ENCODE assay signal across 23 cellular contexts in the genomic region with DNA sequence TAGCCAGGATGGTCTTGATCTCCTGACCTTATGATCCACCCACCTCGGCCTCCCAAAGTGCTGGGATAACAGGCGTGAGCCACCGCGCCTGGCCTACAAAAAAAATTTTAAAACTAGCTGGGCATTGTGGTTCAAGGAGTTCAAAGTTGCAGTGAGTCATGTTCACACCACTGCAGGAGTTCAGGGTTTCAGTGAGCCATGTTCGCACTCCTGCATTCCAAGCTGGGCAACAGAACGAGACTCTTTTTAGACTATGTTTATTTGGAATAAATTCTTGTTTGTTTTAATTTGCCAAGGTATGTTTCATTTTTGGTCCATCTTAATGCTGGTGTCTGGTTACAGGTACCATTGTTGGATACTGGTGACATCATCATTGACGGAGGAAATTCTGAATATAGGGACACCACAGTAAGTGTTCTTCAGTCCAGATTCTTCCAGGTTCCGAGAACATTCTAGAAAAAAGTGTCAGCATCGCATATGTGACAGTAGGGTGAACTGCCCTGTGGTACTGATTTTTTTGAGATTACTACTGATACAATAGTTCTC. TPM values are rescaled to one million over a fixed set of nuclear protein-coding genes. Genes with fewer than 3 reads are reported as not detected.
DNase-seq lines count a peak whose midpoint lies in the region; ATAC-seq, FAIRE-seq and TF ChIP-seq lines count a peak whose summit lies in the region.
"Had no signal": no experiment of that assay in that cellular context is flagged by ENCODE, and none has a peak within 500 bp of the region (broad histone marks: within the 10 kb centered on the region; RNA-seq: fewer than 3 reads in every experiment).

No MANE protein-coding gene starts in this region.

- H3K36me3 ChIP-seq in HEK293 (ENCODE audit: control insufficient read depth in 2 of 2, insufficient read depth in 1 of 2, low read length in 2 of 2) (peaks cover 47 to 77% of the 10 kb centered on the region in 2 experiments), body of pancreas (replicated peaks in 1 of 2; ENCODE audit: insufficient read depth in 1 of 2, low read depth in 2 of 2) (peaks cover 7 to 13% of the 10 kb centered on the region in 2 donors)

- H3K27me3 ChIP-seq in body of pancreas: no peaks in the 10 kb centered on the region
- H3K27me3 ChIP-seq: gastrocnemius medialis, SJCRH30, stomach had no signal

- intact Hi-C loops in body of pancreas (cut with DNase I): no loop called here

- FAIRE-seq in A549 (lab: Jason Lieb, UNC): no peak
- FAIRE-seq: GM12892 had no signal

- TF ChIP-seq POLR2A in A549 (IDR thresholded peaks at IDR 0.05; ENCODE audit: low read length): no peak
- TF ChIP-seq POLR2A in body of pancreas (IDR thresholded peaks at IDR 0.05): no peak

- H3K4me2 ChIP-seq in A549: peak overlapping the region; percentile 90

- H3K27ac ChIP-seq in A549 (peak overlapping the region; percentile 95 to 99), HEK293 (ENCODE audit: extremely low read depth, low read depth, low read length) (no peak overlapping the region), body of pancreas (no peak overlapping the region)
- H3K27ac ChIP-seq: gastrocnemius medialis, stomach had no signal

- TF ChIP-seq EP300 in A549 (IDR thresholded peaks at IDR 0.05): no peak

- H3K4me3 ChIP-seq in A549 (peak overlapping the region; percentile 89), HEK293 (ENCODE audit: low read depth, low read length) (no peak overlapping the region), astrocyte of the spinal cord (ENCODE audit: low read depth, low read length) (no peak overlapping the region), body of pancreas (no peak overlapping the region)
- H3K4me3 ChIP-seq: gastrocnemius medialis, lung, SJCRH30, stomach had no signal

- WGBS in A549 (ENCODE audit: missing lambda C conversion rate): 2% methylated on average over 9 of the region's 9 CpGs
- WGBS in body of pancreas, 2 donors: 85 to 95% methylated on average over 9 of the region's 9 CpGs

- no peak for TF ChIP-seq RAD21 in A549 (conservative IDR thresholded peaks at IDR 0.05 in 1 of 2, IDR thresholded peaks at IDR 0.05 in 1 of 2)

- in situ Hi-C loops in astrocyte of the spinal cord (cut with HindIII; ENCODE audit: low sequenced_read_pairs): no loop called here

- CTCF ChIA-PET in A549 (lab: Yijun Ruan, JAX): interaction anchor here (0.7 to 1.3 kb wide), 3 partner anchors 15 to 26 kb away, joined by 3 to 9 read pairs (median 4); no protein-coding TSS in a partner anchor
- CTCF ChIA-PET in HEK293 (lab: Yijun Ruan, JAX): no interaction called here

- ATAC-seq in A549 (no peak), body of pancreas (no peak), HG03108 (IDR thresholded peaks at IDR 0.05; ENCODE audit: unreplicated experiment) (no peak)
- ATAC-seq: gastrocnemius medialis; naive thymus-derived CD4-positive, alpha-beta T cell had no signal

- H3K4me1 ChIP-seq in A549 (peaks cover 52% of the 10 kb centered on the region), HEK293 (ENCODE audit: control insufficient read depth, insufficient read depth, low read length) (peaks cover 2% of the 10 kb centered on the region; the same call in 1 of the 2 replicates), body of pancreas (peaks cover 22% of the 10 kb centered on the region)

- H3K9me3 ChIP-seq in A549 (no peaks in the 10 kb centered on the region), HEK293 (ENCODE audit: control insufficient read depth, insufficient read depth, low read depth, low read length) (no peaks in the 10 kb centered on the region), body of pancreas (no peaks in the 10 kb centered on the region)
- H3K9me3 ChIP-seq: gastrocnemius medialis, SJCRH30, stomach had no signal

- peak in 1 of 2 experiments; percentile 62 for DNase-seq in A549 (ENCODE audit: low read depth in 1 of 2, low spot score in 1 of 2)
- DNase-seq in astrocyte of the spinal cord (ENCODE audit: low read depth, low spot score): peak; percentile 77
- peak; percentile 91 for DNase-seq in iris pigment epithelial cell (ENCODE audit: low read depth)
- no peak for DNase-seq in activated CD8-positive, alpha-beta memory T cell treated with anti-CD3 and anti-CD28 coated beads, Interleukin-2, amount 50 U/mL, for 48 hours
- DNase-seq in body of pancreas: no peak
- DNase-seq in GF-D8 (lab: John Stamatoyannopoulos, UW): no peak
- DNase-seq: activated CD4-positive, alpha-beta T cell treated with anti-CD3 and anti-CD28 coated beads for 4 hours; activated T-cell treated with anti-CD3 and anti-CD28 coated beads, Interleukin-2, amount 50 U/mL, for 1 hour; endodermal cell; gastrocnemius medialis; GDM1; MM.1S; naive thymus-derived CD4-positive, alpha-beta T cell; NCI-H187; NCI-H446 treated with DMSO at 0.1 percent for 48 hours; stomach; T1000 had no signal

- TF ChIP-seq CTCF in A549 (IDR thresholded peaks at IDR 0.05) (no peak), HEK293 (tag by site-specific recombination; IDR thresholded peaks at IDR 0.05) (no peak), astrocyte of the spinal cord (IDR thresholded peaks at IDR 0.05; ENCODE audit: low read depth, low read length) (no peak), body of pancreas (IDR thresholded peaks at IDR 0.05) (no peak)

- POLR2A ChIA-PET in A549 (lab: Yijun Ruan, JAX) (interaction anchor here (1.0 to 5.8 kb wide), 3 partner anchors 13 to 26 kb away, joined by 4 to 107 read pairs (median 6); no protein-coding TSS in a partner anchor), HEK293 (lab: Yijun Ruan, JAX) (interaction anchor here (1.2 kb wide), 1 partner anchor 18 kb away, joined by 5 read pairs; no protein-coding TSS in a partner anchor)

TF ChIP-seq in A549, 52 proteins besides CTCF, POLR2A, EP300 and RAD21 (continues in another document):
- no peak for TF ChIP-seq CEBPB (IDR thresholded peaks at IDR 0.05)
- TF ChIP-seq, protein P1, sequence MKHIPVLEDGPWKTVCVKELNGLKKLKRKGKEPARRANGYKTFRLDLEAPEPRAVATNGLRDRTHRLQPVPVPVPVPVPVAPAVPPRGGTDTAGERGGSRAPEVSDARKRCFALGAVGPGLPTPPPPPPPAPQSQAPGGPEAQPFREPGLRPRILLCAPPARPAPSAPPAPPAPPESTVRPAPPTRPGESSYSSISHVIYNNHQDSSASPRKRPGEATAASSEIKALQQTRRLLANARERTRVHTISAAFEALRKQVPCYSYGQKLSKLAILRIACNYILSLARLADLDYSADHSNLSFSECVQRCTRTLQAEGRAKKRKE (CRISPR knock-in tag; IDR thresholded peaks at IDR 0.05; ENCODE audit: low read depth): no peak
- TF ChIP-seq, protein P2, sequence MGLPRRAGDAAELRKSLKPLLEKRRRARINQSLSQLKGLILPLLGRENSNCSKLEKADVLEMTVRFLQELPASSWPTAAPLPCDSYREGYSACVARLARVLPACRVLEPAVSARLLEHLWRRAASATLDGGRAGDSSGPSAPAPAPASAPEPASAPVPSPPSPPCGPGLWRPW (IDR thresholded peaks at IDR 0.05): no peak
- TF ChIP-seq, protein P3, sequence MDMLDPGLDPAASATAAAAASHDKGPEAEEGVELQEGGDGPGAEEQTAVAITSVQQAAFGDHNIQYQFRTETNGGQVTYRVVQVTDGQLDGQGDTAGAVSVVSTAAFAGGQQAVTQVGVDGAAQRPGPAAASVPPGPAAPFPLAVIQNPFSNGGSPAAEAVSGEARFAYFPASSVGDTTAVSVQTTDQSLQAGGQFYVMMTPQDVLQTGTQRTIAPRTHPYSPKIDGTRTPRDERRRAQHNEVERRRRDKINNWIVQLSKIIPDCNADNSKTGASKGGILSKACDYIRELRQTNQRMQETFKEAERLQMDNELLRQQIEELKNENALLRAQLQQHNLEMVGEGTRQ (IDR thresholded peaks at IDR 0.05): no peak

TF ChIP-seq in HEK293, 187 proteins besides CTCF, POLR2A, EP300 and RAD21:
- TF ChIP-seq, protein P4, sequence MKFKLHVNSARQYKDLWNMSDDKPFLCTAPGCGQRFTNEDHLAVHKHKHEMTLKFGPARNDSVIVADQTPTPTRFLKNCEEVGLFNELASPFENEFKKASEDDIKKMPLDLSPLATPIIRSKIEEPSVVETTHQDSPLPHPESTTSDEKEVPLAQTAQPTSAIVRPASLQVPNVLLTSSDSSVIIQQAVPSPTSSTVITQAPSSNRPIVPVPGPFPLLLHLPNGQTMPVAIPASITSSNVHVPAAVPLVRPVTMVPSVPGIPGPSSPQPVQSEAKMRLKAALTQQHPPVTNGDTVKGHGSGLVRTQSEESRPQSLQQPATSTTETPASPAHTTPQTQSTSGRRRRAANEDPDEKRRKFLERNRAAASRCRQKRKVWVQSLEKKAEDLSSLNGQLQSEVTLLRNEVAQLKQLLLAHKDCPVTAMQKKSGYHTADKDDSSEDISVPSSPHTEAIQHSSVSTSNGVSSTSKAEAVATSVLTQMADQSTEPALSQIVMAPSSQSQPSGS (tag by site-specific recombination; IDR thresholded peaks at IDR 0.05; ENCODE audit: low read depth): peak; percentile 57
- no peak for TF ChIP-seq ZNF174 (tag by site-specific recombination; IDR thresholded peaks at IDR 0.05)

RNA-seq across cellular contexts. Expression of a gene that starts 3.9 kb away (rescaled TPM):
- polyA plus RNA-seq in A549 (2011; rRNA removed): 700 and 1,019 TPM in 2 replicates
- polyA plus RNA-seq in A549 (2012; cell fraction: cytosol; rRNA removed): 466 and 603 TPM in 2 replicates
- 838 and 1,173 TPM in 2 replicates for polyA plus RNA-seq in A549 (2012; cell fraction: nucleus; rRNA removed)
- 1,427 to 1,758 TPM (median 1,714 TPM) in 3 replicates for polyA plus RNA-seq in A549 (2017; fragmentation: RNase III; extraction: RNeasy Plus Mini Kit Qiagen cat#74134 plus additional on column Dnase treatment)
- polyA minus RNA-seq in A549 (2011; rRNA and poly(A)+ RNA removed): 897 and 1,005 TPM in 2 replicates
- 10 to 100 TPM; 46.7 to 61.3 TPM for total RNA-seq in body of pancreas

RNA-seq across cellular contexts. Expression of a gene that starts 27.4 kb away (rescaled TPM):
- polyA plus RNA-seq in A549 (2011; rRNA removed) (19.7 and 25.7 TPM in 2 replicates), A549 (2017; fragmentation: RNase III; extraction: RNeasy Plus Mini Kit Qiagen cat#74134 plus additional on column Dnase treatment) (27.0 to 28.7 TPM (median 27.3 TPM) in 3 replicates)
- 15.7 and 17.7 TPM in 2 replicates for polyA plus RNA-seq in A549 (2012; cell fraction: cytosol; rRNA removed)
- 7.2 and 9.6 TPM in 2 replicates for polyA plus RNA-seq in A549 (2012; cell fraction: nucleus; rRNA removed)
- 3.1 and 4.8 TPM in 2 replicates for polyA minus RNA-seq in A549 (2011; rRNA and poly(A)+ RNA removed)
- 10 to 100 TPM in 1 of 2 donors, 1 to 10 TPM in 1; 8.2 to 11.4 TPM for total RNA-seq in body of pancreas

RNA-seq across cellular contexts. Expression of a gene that starts 47.0 kb away (rescaled TPM):
- 0.11 and 0.30 TPM in 2 replicates for polyA plus RNA-seq in A549 (2011; rRNA removed)
- polyA plus RNA-seq in A549 (2012; cell fraction: cytosol; rRNA removed): 0.12 and 0.21 TPM in 2 replicates
- 0.35 and 0.45 TPM in 2 replicates for polyA plus RNA-seq in A549 (2012; cell fraction: nucleus; rRNA removed)
- 0.08 to 0.20 TPM (median 0.10 TPM) in 3 replicates for polyA plus RNA-seq in A549 (2017; fragmentation: RNase III; extraction: RNeasy Plus Mini Kit Qiagen cat#74134 plus additional on column Dnase treatment)
- 0.24 TPM in 1 of 2 replicates, not detected in the other for polyA minus RNA-seq in A549 (2011; rRNA and poly(A)+ RNA removed)
- total RNA-seq in body of pancreas: not detected
- total RNA-seq: HT-29 had no signal
- polyA plus RNA-seq: naive thymus-derived CD4-positive, alpha-beta T cell had no signal

Comparison
In these comparisons a context has a peak if more than half of its experiments do, and no peak if none do; other contexts are left out.
1. DNase-seq: peak in astrocyte of the spinal cord (single experiment) and iris pigment epithelial cell (single experiment); none in activated CD8-positive, alpha-beta memory T cell treated with anti-CD3 and anti-CD28 coated beads, Interleukin-2, amount 50 U/mL, for 48 hours (single experiment), body of pancreas (0 of 4) and GF-D8 (single experiment).
2. H3K27ac ChIP-seq: peak in A549 (2 of 2); none in HEK293 (single experiment) and body of pancreas (0 of 4).